30 cellular contexts compared by ENCODE assay signal in genomic region chr4:73911746-73912145, GRCh38. TPM values are rescaled to one million over a fixed set of nuclear protein-coding genes. Genes with fewer than 3 reads are reported as not detected.
"Had no signal": no experiment of that assay in that cellular context is flagged by ENCODE, and none has a peak within 500 bp of the region (broad histone marks: within the 10 kb centered on the region; RNA-seq: fewer than 3 reads in every experiment).

No MANE protein-coding gene starts in this region.

- H3K27me3 Mint-ChIP-seq: activated B cell treated with CpG ODN at 0.5 μM for 24 hours; activated CD4-positive, alpha-beta memory T cell treated with anti-CD3 and anti-CD28 coated beads for 36 hours; activated CD4-positive, alpha-beta T cell treated with anti-CD3 and anti-CD28 coated beads for 36 hours; activated naive CD4-positive, alpha-beta T cell treated with anti-CD3 and anti-CD28 coated beads, Interleukin-2, amount 50 U/mL, for 24 hours had no signal

- H3K36me3 ChIP-seq: ascending aorta, brain microvascular endothelial cell, left ventricle myocardium inferior, neutrophil, pancreas, right lobe of liver, vagina had no signal

- H3K4me1 Mint-ChIP-seq: activated B cell treated with CpG ODN at 0.5 μM for 24 hours; activated CD4-positive, alpha-beta T cell treated with anti-CD3 and anti-CD28 coated beads for 36 hours; activated naive CD4-positive, alpha-beta T cell treated with anti-CD3 and anti-CD28 coated beads, Interleukin-2, amount 50 U/mL, for 24 hours; immature natural killer cell; mesothelial cell of epicardium; natural killer cell had no signal

- H3K9me3 ChIP-seq: ascending aorta, neutrophil, pancreas, psoas muscle, right lobe of liver, testis, vagina had no signal

- H3K9me3 Mint-ChIP-seq: activated B cell treated with CpG ODN at 0.5 μM for 24 hours; activated CD4-positive, alpha-beta memory T cell treated with anti-CD3 and anti-CD28 coated beads for 36 hours; activated naive CD4-positive, alpha-beta T cell treated with anti-CD3 and anti-CD28 coated beads, Interleukin-2, amount 50 U/mL, for 24 hours; mesothelial cell of epicardium; T-helper 1 cell treated with Interleukin-12 subunit alpha and Interleukin-12 subunit beta and Interleukin-4 antibody, amounts not matched to agents 30 μg/mL and 1 μg/mL, for 36 hours had no signal

- DNase-seq: activated B cell treated with CpG ODN at 0.5 μM for 24 hours; activated CD4-positive, alpha-beta memory T cell treated with anti-CD3 and anti-CD28 coated beads for 36 hours; activated CD4-positive, alpha-beta T cell treated with anti-CD3 and anti-CD28 coated beads for 36 hours; activated effector memory CD4-positive, alpha-beta T cell treated with anti-CD3 and anti-CD28 coated beads, Interleukin-2, amount 50 U/mL, for 16 hours; brain microvascular endothelial cell; central memory CD4-positive, alpha-beta T cell; dermis blood vessel endothelial cell; effector CD8-positive, alpha-beta T cell; foreskin keratinocyte; immature natural killer cell; left ventricle myocardium inferior; natural killer cell; pancreas; psoas muscle; right lobe of liver; small intestine; stimulated activated CD4-positive, alpha-beta T cell treated with anti-CD3 and anti-CD28 coated beads, Interleukin-4, amount 100 ng/mL, for 1 hour; stimulated activated naive CD4-positive, alpha-beta T cell; testis; trophoblast cell had no signal

- H3K36me3 Mint-ChIP-seq: activated CD4-positive, alpha-beta memory T cell treated with anti-CD3 and anti-CD28 coated beads for 36 hours; activated naive CD4-positive, alpha-beta T cell treated with anti-CD3 and anti-CD28 coated beads, Interleukin-2, amount 50 U/mL, for 24 hours; immature natural killer cell; mesothelial cell of epicardium; natural killer cell had no signal

- H3K4me1 ChIP-seq: ascending aorta, left ventricle myocardium inferior, pancreas, psoas muscle, right lobe of liver, testis, vagina had no signal

- H3K27ac Mint-ChIP-seq: activated B cell treated with CpG ODN at 0.5 μM for 24 hours; activated CD4-positive, alpha-beta memory T cell treated with anti-CD3 and anti-CD28 coated beads for 36 hours; activated CD4-positive, alpha-beta T cell treated with anti-CD3 and anti-CD28 coated beads for 36 hours; activated naive CD4-positive, alpha-beta T cell treated with anti-CD3 and anti-CD28 coated beads, Interleukin-2, amount 50 U/mL, for 24 hours; immature natural killer cell; mesothelial cell of epicardium; natural killer cell; T-helper 1 cell treated with Interleukin-12 subunit alpha and Interleukin-12 subunit beta and Interleukin-4 antibody, amounts not matched to agents 30 μg/mL and 1 μg/mL, for 36 hours had no signal

- H3K27ac ChIP-seq: ascending aorta, brain microvascular endothelial cell, foreskin keratinocyte, left ventricle myocardium inferior, neutrophil, pancreas, psoas muscle, right lobe of liver, testis, vagina had no signal

- ATAC-seq: activated CD4-positive, alpha-beta T cell treated with anti-CD3 and anti-CD28 coated beads for 36 hours; esophagus mucosa; foreskin keratinocyte; natural killer cell; pancreas; psoas muscle; right lobe of liver had no signal

- H3K27me3 ChIP-seq: ascending aorta, brain microvascular endothelial cell, foreskin keratinocyte, neutrophil, pancreas, right lobe of liver, testis, vagina had no signal

- H3K4me3 Mint-ChIP-seq: activated B cell treated with CpG ODN at 0.5 μM for 24 hours; activated CD4-positive, alpha-beta memory T cell treated with anti-CD3 and anti-CD28 coated beads for 36 hours; activated CD4-positive, alpha-beta T cell treated with anti-CD3 and anti-CD28 coated beads for 36 hours; activated naive CD4-positive, alpha-beta T cell treated with anti-CD3 and anti-CD28 coated beads, Interleukin-2, amount 50 U/mL, for 24 hours; immature natural killer cell; mesothelial cell of epicardium; natural killer cell; T-helper 1 cell treated with Interleukin-12 subunit alpha and Interleukin-12 subunit beta and Interleukin-4 antibody, amounts not matched to agents 30 μg/mL and 1 μg/mL, for 36 hours had no signal

- H3K4me3 ChIP-seq: ascending aorta, left ventricle myocardium inferior, pancreas, psoas muscle, right lobe of liver, testis, vagina had no signal

RNA-seq across cellular contexts. Expression of gene CXCL1, which starts 42.6 kb away (rescaled TPM):
- total RNA-seq: activated B cell treated with CpG ODN at 0.5 μM for 24 hours; activated CD4-positive, alpha-beta memory T cell treated with anti-CD3 and anti-CD28 coated beads for 36 hours; activated CD4-positive, alpha-beta T cell treated with anti-CD3 and anti-CD28 coated beads for 36 hours had no signal
- polyA plus RNA-seq: immature natural killer cell had no signal

RNA-seq across cellular contexts. Expression of gene PF4V1, which starts 58.6 kb away (rescaled TPM):
- total RNA-seq: activated B cell treated with CpG ODN at 0.5 μM for 24 hours; activated CD4-positive, alpha-beta memory T cell treated with anti-CD3 and anti-CD28 coated beads for 36 hours; activated CD4-positive, alpha-beta T cell treated with anti-CD3 and anti-CD28 coated beads for 36 hours; ascending aorta; esophagus mucosa; foreskin keratinocyte; glomerular endothelial cell; kidney epithelial cell; left ventricle myocardium inferior; lung microvascular endothelial cell; mesothelial cell of epicardium; psoas muscle; right lobe of liver; testis; vagina had no signal
- polyA plus RNA-seq: foreskin keratinocyte, pancreas, small intestine had no signal
